Comparison of ENCODE assay signal across 10 cellular contexts in the genomic region with DNA sequence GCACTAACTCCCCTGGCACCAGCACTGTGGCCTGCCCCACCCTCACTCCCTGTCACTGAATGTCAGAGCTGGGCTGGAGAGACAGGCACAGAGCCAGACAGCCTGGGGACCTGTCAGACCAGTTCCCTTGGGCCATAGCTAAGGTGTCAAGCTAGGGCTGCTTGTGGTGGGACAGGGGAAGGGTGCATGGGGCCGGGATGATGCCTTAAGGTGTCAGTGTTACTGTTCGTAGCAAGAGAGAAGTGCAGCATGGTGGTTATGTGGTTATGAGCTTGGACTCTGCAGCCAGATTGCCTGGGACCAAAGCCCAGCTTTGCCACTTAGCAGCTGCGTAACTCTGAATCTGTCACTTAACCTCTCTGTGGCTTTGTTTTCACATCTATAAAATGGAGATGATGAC. TPM values are rescaled to one million over a fixed set of nuclear protein-coding genes. Genes with fewer than 3 reads are reported as not detected.
DNase-seq lines count a peak whose midpoint lies in the region; ATAC-seq and TF ChIP-seq lines count a peak whose summit lies in the region.
"Had no signal": no experiment of that assay in that cellular context is flagged by ENCODE, and none has a peak within 500 bp of the region (broad histone marks: within the 10 kb centered on the region; RNA-seq: fewer than 3 reads in every experiment).

No MANE protein-coding gene starts in this region.

- intact Hi-C loops in uterus (cut with DNase I; ENCODE audit: low total_unique reads) = no loop called here

- H3K4me1 Mint-ChIP-seq in activated naive CD8-positive, alpha-beta T cell treated with anti-CD3 and anti-CD28 coated beads, Interleukin-2, amount 50 U/mL, for 24 hours = peaks cover 38% of the 10 kb centered on the region
- H3K4me1 Mint-ChIP-seq in activated naive CD8-positive, alpha-beta T cell treated with anti-CD3 and anti-CD28 coated beads for 36 hours = peaks cover 28% of the 10 kb centered on the region

- H3K9me3 ChIP-seq in right atrium auricular region = no peaks in the 10 kb centered on the region
- no peaks in the 10 kb centered on the region for H3K9me3 ChIP-seq in uterus

- ATAC-seq in activated naive CD8-positive, alpha-beta T cell treated with anti-CD3 and anti-CD28 coated beads, Interleukin-2, amount 50 U/mL, for 24 hours = no peak

- peak overlapping the region in 1 of 2 donors; percentile 65 for H3K4me3 ChIP-seq in right atrium auricular region
- H3K4me3 ChIP-seq in uterus = no peak overlapping the region

- H3K27ac Mint-ChIP-seq in activated naive CD8-positive, alpha-beta T cell treated with anti-CD3 and anti-CD28 coated beads, Interleukin-2, amount 50 U/mL, for 24 hours = peak overlapping the region; percentile 25
- H3K27ac Mint-ChIP-seq in activated naive CD8-positive, alpha-beta T cell treated with anti-CD3 and anti-CD28 coated beads for 36 hours = no peak overlapping the region

- no peak for TF ChIP-seq POLR2A in uterus (IDR thresholded peaks at IDR 0.05)

- H3K27ac ChIP-seq in right atrium auricular region = peak overlapping the region; percentile 81 to 85
- peak overlapping the region; percentile 41 to 56 for H3K27ac ChIP-seq in uterus

- TF ChIP-seq CTCF in right atrium auricular region (IDR thresholded peaks at IDR 0.05) = no peak
- TF ChIP-seq CTCF in uterus (IDR thresholded peaks at IDR 0.05) = no peak

- H3K36me3 Mint-ChIP-seq in activated naive CD8-positive, alpha-beta T cell treated with anti-CD3 and anti-CD28 coated beads, Interleukin-2, amount 50 U/mL, for 24 hours (ENCODE audit: low read depth) = no peaks in the 10 kb centered on the region
- no peaks in the 10 kb centered on the region for H3K36me3 Mint-ChIP-seq in activated naive CD8-positive, alpha-beta T cell treated with anti-CD3 and anti-CD28 coated beads for 36 hours

- H3K9me3 Mint-ChIP-seq in activated naive CD8-positive, alpha-beta T cell treated with anti-CD3 and anti-CD28 coated beads, Interleukin-2, amount 50 U/mL, for 24 hours = no peaks in the 10 kb centered on the region
- H3K9me3 Mint-ChIP-seq in activated naive CD8-positive, alpha-beta T cell treated with anti-CD3 and anti-CD28 coated beads for 36 hours = no peaks in the 10 kb centered on the region

- H3K27me3 ChIP-seq in right atrium auricular region = no peaks in the 10 kb centered on the region
- no peaks in the 10 kb centered on the region for H3K27me3 ChIP-seq in uterus

- H3K4me3 Mint-ChIP-seq in activated naive CD8-positive, alpha-beta T cell treated with anti-CD3 and anti-CD28 coated beads, Interleukin-2, amount 50 U/mL, for 24 hours = no peak overlapping the region
- H3K4me3 Mint-ChIP-seq in activated naive CD8-positive, alpha-beta T cell treated with anti-CD3 and anti-CD28 coated beads for 36 hours = no peak overlapping the region

- H3K4me1 ChIP-seq in right atrium auricular region = peaks cover 0 to 89% of the 10 kb centered on the region in 2 donors
- H3K4me1 ChIP-seq in uterus = peaks cover 0 to 3% of the 10 kb centered on the region in 2 donors

- peaks cover 5% of the 10 kb centered on the region for H3K36me3 ChIP-seq in right atrium auricular region
- no peaks in the 10 kb centered on the region for H3K36me3 ChIP-seq in uterus

- H3K27me3 Mint-ChIP-seq in activated naive CD8-positive, alpha-beta T cell treated with anti-CD3 and anti-CD28 coated beads, Interleukin-2, amount 50 U/mL, for 24 hours = peaks cover 3% of the 10 kb centered on the region
- H3K27me3 Mint-ChIP-seq in activated naive CD8-positive, alpha-beta T cell treated with anti-CD3 and anti-CD28 coated beads for 36 hours = no peaks in the 10 kb centered on the region

- DNase-seq in activated naive CD8-positive, alpha-beta T cell treated with anti-CD3 and anti-CD28 coated beads, Interleukin-2, amount 50 U/mL, for 24 hours = no peak
- DNase-seq in activated naive CD8-positive, alpha-beta T cell treated with anti-CD3 and anti-CD28 coated beads for 36 hours = no peak
- peak; percentile 26 for DNase-seq in MV-4-11 (lab: John Stamatoyannopoulos, UW)
- DNase-seq in right atrium auricular region (ENCODE audit: low spot score) = no peak
- no peak for DNase-seq in uterus
- DNase-seq in GOT3 (lab: John Stamatoyannopoulos, UW) = no peak
- DNase-seq in RKO (ENCODE audit: low spot score) = no peak
- DNase-seq in AG08396 (ENCODE audit: low spot score) = no peak

RNA-seq across cellular contexts. Expression of gene RAPGEF3, which starts 3.8 kb away (rescaled TPM):
- total RNA-seq in activated naive CD8-positive, alpha-beta T cell treated with anti-CD3 and anti-CD28 coated beads for 36 hours = under 1 TPM; 0.27 to 0.54 TPM
- total RNA-seq in right atrium auricular region (10 to 100 TPM; 19.8 to 26.8 TPM), uterus (100 to 1,000 TPM in 1 of 4 donors, 10 to 100 TPM in 3; 13.5 to 105 (median 48.7) TPM)

RNA-seq across cellular contexts. Expression of gene SLC48A1, which starts 18.2 kb away (rescaled TPM):
- 1 to 10 TPM; 5.4 to 6.0 TPM for total RNA-seq in activated naive CD8-positive, alpha-beta T cell treated with anti-CD3 and anti-CD28 coated beads for 36 hours
- total RNA-seq in right atrium auricular region = 10 to 100 TPM; 48.9 to 52.0 TPM
- 10 to 100 TPM in 3 of 4 donors, 1 to 10 TPM in 1; 1.3 to 50.5 (median 15.4) TPM for total RNA-seq in uterus

RNA-seq across cellular contexts. Expression of gene ENDOU, which starts 29.6 kb away (rescaled TPM):
- under 1 TPM in 1 of 2 experiments, not detected in 1; 0.08 TPM for total RNA-seq in activated naive CD8-positive, alpha-beta T cell treated with anti-CD3 and anti-CD28 coated beads for 36 hours
- total RNA-seq in right atrium auricular region (1 to 10 TPM in 1 of 2 donors, under 1 TPM in 1; 0.55 to 2.1 TPM), uterus (under 1 TPM in 2 of 4 donors, not detected in 2; 0.28 to 0.64 TPM)
- total RNA-seq: astrocyte, SK-MEL-5 had no signal

RNA-seq across cellular contexts. Expression of gene RPAP3, which starts 49.1 kb away (rescaled TPM):
- 10 to 100 TPM; 58.7 to 61.8 TPM for total RNA-seq in activated naive CD8-positive, alpha-beta T cell treated with anti-CD3 and anti-CD28 coated beads for 36 hours
- total RNA-seq in right atrium auricular region = 10 to 100 TPM; 12.2 to 14.3 TPM
- 10 to 100 TPM; 16.8 to 33.6 (median 22.2) TPM for total RNA-seq in uterus

Comparison
In these comparisons a context has a peak if more than half of its experiments do, and no peak if none do; other contexts are left out.
1. RNA of gene RAPGEF3, which starts 3.8 kb away (total RNA-seq): 13.5 to 105 TPM in uterus and 19.8 to 26.8 TPM in right atrium auricular region; 0.27 to 0.54 TPM in activated naive CD8-positive, alpha-beta T cell treated with anti-CD3 and anti-CD28 coated beads for 36 hours; every median in the first group is over 4 times any median in the second.